ENCODE assay signal across 26 cellular contexts in the genomic region with DNA sequence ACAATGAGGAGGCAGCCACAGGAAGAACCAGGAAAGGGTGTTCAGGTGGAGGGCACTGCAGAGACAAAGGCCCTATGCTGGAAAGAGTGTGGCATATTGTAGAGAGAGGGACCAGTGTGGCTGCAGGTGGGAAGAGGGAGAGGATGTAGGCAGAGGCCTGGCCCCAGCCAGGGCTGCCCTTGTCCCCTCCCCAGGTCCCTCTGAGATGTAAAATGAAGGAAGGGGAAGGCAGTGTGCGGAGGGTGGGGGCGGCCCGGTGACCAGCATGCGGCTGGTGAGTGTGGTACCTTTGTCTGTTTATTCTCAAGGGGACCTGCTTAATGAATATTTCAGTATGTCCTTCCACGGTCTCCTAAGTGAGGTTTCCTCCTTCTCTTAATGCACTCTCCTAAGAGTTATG.
"Had no signal": no experiment of that assay in that cellular context is flagged by ENCODE, and none has a peak within 500 bp of the region (broad histone marks: within the 10 kb centered on the region; RNA-seq: fewer than 3 reads in every experiment).

No MANE protein-coding gene starts in this region.

- H3K27me3 Mint-ChIP-seq: dendritic cell treated with granulocyte-macrophage colony-stimulating factor and Interleukin-4, amounts not matched to agents 40 ng/mL and 50 ng/mL, for 4 days; stimulated activated memory B cell treated with anti-CD40 and anti-IgM and Interleukin-4, amounts not matched to agents 10 μg/mL and 1 μg/mL and 100 μg/mL, for 72 hours; type B pancreatic cell had no signal

- ATAC-seq: left lobe of liver; naive thymus-derived CD4-positive, alpha-beta T cell; sciatic nerve; stimulated activated memory B cell treated with anti-CD40 and anti-IgM and Interleukin-4, amounts not matched to agents 10 μg/mL and 1 μg/mL and 100 μg/mL, for 72 hours; stimulated activated naive CD8-positive, alpha-beta T cell treated with anti-CD3 and anti-CD28 coated beads, Interleukin-15, Interleukin-2, amounts not matched to agents 100 U/mL and 50 U/mL, for 24 hours had no signal

- H3K4me3 Mint-ChIP-seq: central memory CD8-positive, alpha-beta T cell; dendritic cell treated with granulocyte-macrophage colony-stimulating factor and Interleukin-4, amounts not matched to agents 40 ng/mL and 50 ng/mL, for 4 days; naive thymus-derived CD4-positive, alpha-beta T cell; nephron; stimulated activated memory B cell treated with anti-CD40 and anti-IgM and Interleukin-4, amounts not matched to agents 10 μg/mL and 1 μg/mL and 100 μg/mL, for 72 hours; type B pancreatic cell had no signal

- H3K36me3 Mint-ChIP-seq: naive thymus-derived CD4-positive, alpha-beta T cell; stimulated activated memory B cell treated with anti-CD40 and anti-IgM and Interleukin-4, amounts not matched to agents 10 μg/mL and 1 μg/mL and 100 μg/mL, for 72 hours had no signal

- DNase-seq: colonic mucosa; effector memory CD4-positive, alpha-beta T cell; erythroblast; head of caudate nucleus; mesenchymal stem cell; midbrain; naive thymus-derived CD4-positive, alpha-beta T cell; nucleus accumbens; ovary; stimulated activated CD4-positive, alpha-beta T cell treated with anti-CD3 and anti-CD28 coated beads, Interleukin-12 subunit alpha, Interleukin-12 subunit beta, amount 100 ng/mL, for 4 hours; stimulated activated CD4-positive, alpha-beta T cell treated with anti-CD3 and anti-CD28 coated beads, Interleukin-1b, Interleukin-23, amount 100 ng/mL, for 48 hours; stimulated activated CD4-positive, alpha-beta T cell treated with anti-CD3 and anti-CD28 coated beads, Interleukin-4, amount 100 ng/mL, for 1 hour; stimulated activated naive CD8-positive, alpha-beta T cell treated with anti-CD3 and anti-CD28 coated beads, Interleukin-15, Interleukin-2, amounts not matched to agents 100 U/mL and 50 U/mL, for 24 hours; testis; tibial artery had no signal

- H3K27ac Mint-ChIP-seq: dendritic cell treated with granulocyte-macrophage colony-stimulating factor and Interleukin-4, amounts not matched to agents 40 ng/mL and 50 ng/mL, for 4 days; nephron; stimulated activated memory B cell treated with anti-CD40 and anti-IgM and Interleukin-4, amounts not matched to agents 10 μg/mL and 1 μg/mL and 100 μg/mL, for 72 hours had no signal

- H3K36me3 ChIP-seq: colonic mucosa, ovary had no signal

- H3K27me3 ChIP-seq: colonic mucosa, ovary, testis, tibial artery had no signal

- H3K9me3 ChIP-seq: colonic mucosa, ovary, testis, tibial artery had no signal

- H3K4me2 ChIP-seq: smooth muscle cell had no signal

- H3K4me3 ChIP-seq: colonic mucosa, ovary, smooth muscle cell, testis, tibial artery had no signal

- FAIRE-seq: endometrium, frontal cortex, keratinocyte had no signal

- H3K9me3 Mint-ChIP-seq: central memory CD8-positive, alpha-beta T cell; dendritic cell treated with granulocyte-macrophage colony-stimulating factor and Interleukin-4, amounts not matched to agents 40 ng/mL and 50 ng/mL, for 4 days; type B pancreatic cell had no signal

- H3K4me1 ChIP-seq: colonic mucosa, testis had no signal

- H3K4me1 Mint-ChIP-seq: central memory CD8-positive, alpha-beta T cell; stimulated activated memory B cell treated with anti-CD40 and anti-IgM and Interleukin-4, amounts not matched to agents 10 μg/mL and 1 μg/mL and 100 μg/mL, for 72 hours had no signal

- H3K27ac ChIP-seq: colonic mucosa, ovary, testis, tibial artery had no signal
